8 cellular contexts compared by ENCODE assay signal in genomic region chr16:23557779-23558330, GRCh38. TPM values are rescaled to one million over a fixed set of nuclear protein-coding genes. Genes with fewer than 3 reads are reported as not detected.
A peak's percentile ranks its signal among the peaks of the same experiment; 100 is the strongest.
DNase-seq lines count a peak whose midpoint lies in the region; ATAC-seq and TF ChIP-seq lines count a peak whose summit lies in the region.

No MANE protein-coding gene starts in this region.

- H3K36me3 ChIP-seq in uterus: no peaks in the 10 kb centered on the region

- H3K27me3 ChIP-seq in uterus: no peaks in the 10 kb centered on the region

- intact Hi-C loops in activated B cell treated with CpG ODN at 0.5 μM for 24 hours (cut with micrococcal nuclease): loop anchor here (1.0 to 2.0 kb wide), 8 partner anchors 38 to 981 kb away; partner anchors contain the start of genes COG7, DCTN5, NDUFAB1 and PALB2
- intact Hi-C loops in uterus (cut with DNase I; ENCODE audit: low total_unique reads): no loop called here

- in situ Hi-C loops in GM13976 (cut with MboI; ENCODE audit: low sequenced_read_pairs, unreplicated experiment): no loop called here

- CTCF ChIA-PET in activated B cell treated with CpG ODN at 0.5 μM for 24 hours (lab: Charles Lee): interaction anchor here (0.8 to 2.8 kb wide), 4 partner anchors 14 to 52 kb away, joined by 3 to 28 read pairs (median 8); partner anchors contain the start of gene NDUFAB1

- H3K27me3 Mint-ChIP-seq in activated B cell treated with CpG ODN at 0.5 μM for 24 hours (no peaks in the 10 kb centered on the region), naive B cell (no peaks in the 10 kb centered on the region)

- H3K36me3 Mint-ChIP-seq in activated B cell treated with CpG ODN at 0.5 μM for 24 hours (ENCODE audit: low read depth): peaks cover 40% of the 10 kb centered on the region
- peaks cover 4 to 6% of the 10 kb centered on the region in 2 donors for H3K36me3 Mint-ChIP-seq in naive B cell

- H3K4me1 ChIP-seq in uterus: peaks cover 8 to 10% of the 10 kb centered on the region in 2 donors

- peak overlapping the region; percentile 70 to 90 for H3K4me3 ChIP-seq in uterus

- H3K4me1 Mint-ChIP-seq in activated B cell treated with CpG ODN at 0.5 μM for 24 hours (peaks cover 30% of the 10 kb centered on the region), naive B cell (peaks cover 3 to 47% (median 23%) of the 10 kb centered on the region in 3 donors)

- TF ChIP-seq CTCF in activated B cell treated with CpG ODN at 0.5 μM for 24 hours (IDR thresholded peaks at IDR 0.05) (no peak), uterus (IDR thresholded peaks at IDR 0.05) (no peak), GM13976 (IDR thresholded peaks at IDR 0.05; ENCODE audit: borderline replicate concordance, control extremely low read depth, extremely low read depth, insufficient read depth, missing control alignments) (no peak)

- POLR2A ChIA-PET in activated B cell treated with CpG ODN at 0.5 μM for 24 hours (lab: Charles Lee): interaction anchor here (0.7 to 2.1 kb wide), 15 partner anchors 13 to 1604 kb away, joined by 3 to 15 read pairs (median 5); partner anchors contain the start of genes GGA2, NDUFAB1 and UQCRC2

- DNase-seq in activated B cell treated with CpG ODN at 0.5 μM for 24 hours: no peak
- DNase-seq in erythroblast (lab: John Stamatoyannopoulos, UW): peak; percentile 67 to 75
- no peak for DNase-seq in naive B cell
- peak in 1 of 2 donors; percentile 37 for DNase-seq in uterus
- no peak for DNase-seq in GM13976 (ENCODE audit: low spot score)
- DNase-seq in GDM1 (lab: John Stamatoyannopoulos, UW): no peak

- no peaks in the 10 kb centered on the region for H3K9me3 Mint-ChIP-seq in activated B cell treated with CpG ODN at 0.5 μM for 24 hours
- no peaks in the 10 kb centered on the region for H3K9me3 Mint-ChIP-seq in naive B cell

- no peaks in the 10 kb centered on the region for H3K9me3 ChIP-seq in uterus

- H3K27ac Mint-ChIP-seq in activated B cell treated with CpG ODN at 0.5 μM for 24 hours: peak overlapping the region; percentile 89
- peak overlapping the region; percentile 93 to 99 (median 95) for H3K27ac Mint-ChIP-seq in naive B cell

- H3K4me3 Mint-ChIP-seq in activated B cell treated with CpG ODN at 0.5 μM for 24 hours: peak overlapping the region; percentile 93
- H3K4me3 Mint-ChIP-seq in naive B cell: peak overlapping the region; percentile 90 to 97 (median 96)

- H3K27ac ChIP-seq in uterus: peak overlapping the region; percentile 87 to 92

- TF ChIP-seq POLR2A in erythroblast (IDR thresholded peaks at IDR 0.05; ENCODE audit: low read length) (no peak), uterus (IDR thresholded peaks at IDR 0.05) (no peak)

- ATAC-seq in GM18517 (IDR thresholded peaks at IDR 0.05; ENCODE audit: unreplicated experiment): peak; percentile 10
- ATAC-seq in HG03097 (IDR thresholded peaks at IDR 0.05; ENCODE audit: low FRiP score, unreplicated experiment): peak; percentile 11
- no peak for ATAC-seq in activated B cell treated with CpG ODN at 0.5 μM for 24 hours (ENCODE audit: low read depth)
- peak; percentile 1 to 2 for ATAC-seq in naive B cell (ENCODE audit: low read depth in 2 of 2)

RNA-seq across cellular contexts. Expression of gene UBFD1, which starts 0.3 kb away (rescaled TPM):
- total RNA-seq in activated B cell treated with CpG ODN at 0.5 μM for 24 hours (47.9 and 52.2 TPM in 2 replicates), uterus (100 to 1,000 TPM in 1 of 4 donors, 10 to 100 TPM in 3; 26.5 to 142 (median 67.0) TPM)
- polyA plus RNA-seq in naive B cell (ENCODE audit: low read depth in 6 of 6): 10 to 100 TPM in 5 of 6 donors, 1 to 10 TPM in 1; 8.8 to 20.1 (median 12.7) TPM

RNA-seq across cellular contexts. Expression of gene EARS2, which starts 0.7 kb away (rescaled TPM):
- total RNA-seq in activated B cell treated with CpG ODN at 0.5 μM for 24 hours (24.9 and 27.5 TPM in 2 replicates), uterus (10 to 100 TPM; 18.0 to 81.8 (median 39.5) TPM)
- 10 to 100 TPM in 2 of 6 donors, 1 to 10 TPM in 4; 3.8 to 15.0 (median 8.2) TPM for polyA plus RNA-seq in naive B cell (ENCODE audit: low read depth in 6 of 6)

RNA-seq across cellular contexts. Expression of gene NDUFAB1, which starts 38.3 kb away (rescaled TPM):
- total RNA-seq in activated B cell treated with CpG ODN at 0.5 μM for 24 hours (68.4 and 74.5 TPM in 2 replicates), uterus (100 to 1,000 TPM in 1 of 4 donors, 10 to 100 TPM in 3; 48.0 to 161 (median 59.0) TPM)
- 100 to 1,000 TPM; 159 to 221 (median 172) TPM for polyA plus RNA-seq in naive B cell (ENCODE audit: low read depth in 6 of 6)

RNA-seq across cellular contexts. Expression of gene GGA2, which starts 47.6 kb away (rescaled TPM):
- total RNA-seq in activated B cell treated with CpG ODN at 0.5 μM for 24 hours: 264 and 281 TPM in 2 replicates
- 100 to 1,000 TPM; 154 to 303 (median 222) TPM for polyA plus RNA-seq in naive B cell (ENCODE audit: low read depth in 6 of 6)
- total RNA-seq in uterus: 10 to 100 TPM; 54.8 to 96.0 (median 72.7) TPM

Comparison
In these comparisons a context has a peak if more than half of its experiments do, and no peak if none do; other contexts are left out.
1. DNase-seq: peak in erythroblast (2 of 2); none in activated B cell treated with CpG ODN at 0.5 μM for 24 hours (single experiment), naive B cell (single experiment), GM13976 (single experiment) and GDM1 (single experiment).